In genomic region chr10:62113680-62114079, GRCh38 we compare ENCODE assay signal across 21 cellular contexts.
DNase-seq lines count a peak whose midpoint lies in the region; ATAC-seq, FAIRE-seq and TF ChIP-seq lines count a peak whose summit lies in the region.
"Had no signal": no experiment of that assay in that cellular context is flagged by ENCODE, and none has a peak within 500 bp of the region (broad histone marks: within the 10 kb centered on the region; RNA-seq: fewer than 3 reads in every experiment).

No MANE protein-coding gene starts in this region.

- H3K4me1 Mint-ChIP-seq in activated naive CD4-positive, alpha-beta T cell treated with anti-CD3 and anti-CD28 coated beads, Interleukin-2, amount 10 ng/mL, durations not matched to agents 7 days and 5 days: peaks cover 21% of the 10 kb centered on the region
- H3K4me1 Mint-ChIP-seq in IgD-negative memory B cell (peaks cover 31 to 36% (median 34%) of the 10 kb centered on the region in 3 donors), type B pancreatic cell (ENCODE audit: unreplicated experiment) (peaks cover 6% of the 10 kb centered on the region)
- H3K4me1 Mint-ChIP-seq in activated T-helper 17 cell treated with anti-CD3 and anti-CD28 coated beads, Interleukin-2, amount 50 U/mL, for 72 hours: peaks cover 25% of the 10 kb centered on the region

- CTCF ChIA-PET in activated naive CD4-positive, alpha-beta T cell treated with anti-CD3 and anti-CD28 coated beads, Interleukin-2, amount 10 ng/mL, durations not matched to agents 7 days and 5 days (lab: Charles Lee): no interaction called here

- DNase-seq in activated naive CD4-positive, alpha-beta T cell treated with anti-CD3 and anti-CD28 coated beads, Interleukin-2, amount 50 U/mL, for 72 hours (ENCODE audit: low spot score in 2 of 2): no peak
- DNase-seq in activated naive CD4-positive, alpha-beta T cell treated with anti-CD3 and anti-CD28 coated beads, Interleukin-2, amount 10 ng/mL, durations not matched to agents 7 days and 5 days: no peak
- DNase-seq in type B pancreatic cell (ENCODE audit: extremely low spot score, unreplicated experiment) (no peak), GM12891 (ENCODE audit: insufficient read length, low spot score) (no peak), NCI-H774 (lab: John Stamatoyannopoulos, UW) (no peak)
- DNase-seq: C1 segment of cervical spinal cord; CD8-positive, alpha-beta memory T cell; DMS 273 treated with DMSO at 0.1 percent for 48 hours; DMS79 treated with DMSO at 0.1 percent for 48 hours; GM23248; H7; NCI-H1048; NCI-H1417; NCI-H1694; NCI-H2029 treated with DMSO at 0.1 percent for 48 hours; NCI-H446 treated with DMSO at 0.1 percent for 48 hours; NCI-H526 had no signal

- H3K4me3 Mint-ChIP-seq in activated naive CD4-positive, alpha-beta T cell treated with anti-CD3 and anti-CD28 coated beads, Interleukin-2, amount 10 ng/mL, durations not matched to agents 7 days and 5 days: no peak overlapping the region
- H3K4me3 Mint-ChIP-seq in IgD-negative memory B cell: no peak overlapping the region
- H3K4me3 Mint-ChIP-seq in activated T-helper 17 cell treated with anti-CD3 and anti-CD28 coated beads, Interleukin-2, amount 50 U/mL, for 72 hours: no peak overlapping the region
- H3K4me3 Mint-ChIP-seq in type B pancreatic cell: peak overlapping the region; percentile 6
- H3K4me3 Mint-ChIP-seq: CD8-positive, alpha-beta memory T cell had no signal

- ATAC-seq in activated naive CD4-positive, alpha-beta T cell treated with anti-CD3 and anti-CD28 coated beads, Interleukin-2, amount 50 U/mL, for 72 hours: peak; percentile 40 to 86
- ATAC-seq in activated T-helper 17 cell treated with anti-CD3 and anti-CD28 coated beads, Interleukin-2, amount 50 U/mL, for 72 hours (replicated peaks): peak; percentile 75
- ATAC-seq: SK-N-SH treated with all-trans-retinoic acid at 6 μM for 48 hours had no signal

- no peaks in the 10 kb centered on the region for H3K27me3 Mint-ChIP-seq in activated naive CD4-positive, alpha-beta T cell treated with anti-CD3 and anti-CD28 coated beads, Interleukin-2, amount 10 ng/mL, durations not matched to agents 7 days and 5 days
- H3K27me3 Mint-ChIP-seq in IgD-negative memory B cell (peaks cover 2% of the 10 kb centered on the region), type B pancreatic cell (no peaks in the 10 kb centered on the region)
- no peaks in the 10 kb centered on the region for H3K27me3 Mint-ChIP-seq in activated T-helper 17 cell treated with anti-CD3 and anti-CD28 coated beads, Interleukin-2, amount 50 U/mL, for 72 hours
- H3K27me3 Mint-ChIP-seq: CD8-positive, alpha-beta memory T cell had no signal

- TF ChIP-seq POLR2A in GM12891 (IDR thresholded peaks at IDR 0.05; ENCODE audit: low read depth, low read length): no peak

- FAIRE-seq in GM12891 (lab: Jason Lieb, UNC): no peak
- FAIRE-seq: GM18507 had no signal

- no peak for TF ChIP-seq CTCF in type B pancreatic cell (conservative IDR thresholded peaks at IDR 0.05)

- H3K9me3 Mint-ChIP-seq in activated naive CD4-positive, alpha-beta T cell treated with anti-CD3 and anti-CD28 coated beads, Interleukin-2, amount 50 U/mL, for 72 hours: peaks cover 0 to 24% of the 10 kb centered on the region in 2 donors
- H3K9me3 Mint-ChIP-seq in activated naive CD4-positive, alpha-beta T cell treated with anti-CD3 and anti-CD28 coated beads, Interleukin-2, amount 10 ng/mL, durations not matched to agents 7 days and 5 days: peaks cover 3% of the 10 kb centered on the region
- no peaks in the 10 kb centered on the region for H3K9me3 Mint-ChIP-seq in IgD-negative memory B cell
- H3K9me3 Mint-ChIP-seq in activated T-helper 17 cell treated with anti-CD3 and anti-CD28 coated beads, Interleukin-2, amount 50 U/mL, for 72 hours: peaks cover 4% of the 10 kb centered on the region
- peaks cover 5% of the 10 kb centered on the region for H3K9me3 Mint-ChIP-seq in type B pancreatic cell
- H3K9me3 Mint-ChIP-seq: CD8-positive, alpha-beta memory T cell had no signal

- no peak overlapping the region for H3K27ac Mint-ChIP-seq in activated naive CD4-positive, alpha-beta T cell treated with anti-CD3 and anti-CD28 coated beads, Interleukin-2, amount 50 U/mL, for 72 hours
- H3K27ac Mint-ChIP-seq in activated naive CD4-positive, alpha-beta T cell treated with anti-CD3 and anti-CD28 coated beads, Interleukin-2, amount 10 ng/mL, durations not matched to agents 7 days and 5 days: no peak overlapping the region
- H3K27ac Mint-ChIP-seq in IgD-negative memory B cell (peak overlapping the region in 2 of 3 donors; percentile 23 to 40), type B pancreatic cell (peak overlapping the region; percentile 68)
- no peak overlapping the region for H3K27ac Mint-ChIP-seq in activated T-helper 17 cell treated with anti-CD3 and anti-CD28 coated beads, Interleukin-2, amount 50 U/mL, for 72 hours

- H3K36me3 Mint-ChIP-seq in activated naive CD4-positive, alpha-beta T cell treated with anti-CD3 and anti-CD28 coated beads, Interleukin-2, amount 50 U/mL, for 72 hours: peaks cover 0 to 14% of the 10 kb centered on the region in 2 donors
- peaks cover 12% of the 10 kb centered on the region for H3K36me3 Mint-ChIP-seq in activated naive CD4-positive, alpha-beta T cell treated with anti-CD3 and anti-CD28 coated beads, Interleukin-2, amount 10 ng/mL, durations not matched to agents 7 days and 5 days
- peaks cover 5% of the 10 kb centered on the region for H3K36me3 Mint-ChIP-seq in IgD-negative memory B cell
- H3K36me3 Mint-ChIP-seq in activated T-helper 17 cell treated with anti-CD3 and anti-CD28 coated beads, Interleukin-2, amount 50 U/mL, for 72 hours (ENCODE audit: low read depth): no peaks in the 10 kb centered on the region
- H3K36me3 Mint-ChIP-seq in type B pancreatic cell: no peaks in the 10 kb centered on the region
- H3K36me3 Mint-ChIP-seq: CD8-positive, alpha-beta memory T cell had no signal

TF ChIP-seq in GM12891, 5 proteins besides CTCF, POLR2A, EP300 and RAD21:
- no peak for TF ChIP-seq POU2F2 (IDR thresholded peaks at IDR 0.05; ENCODE audit: low read depth, low read length)
- TF ChIP-seq PAX5 (IDR thresholded peaks at IDR 0.05; ENCODE audit: insufficient read depth, low read length, severe bottlenecking): no peak
- TF ChIP-seq TAF1 (IDR thresholded peaks at IDR 0.05; ENCODE audit: low read depth, low read length): no peak
- TF ChIP-seq POLR2AphosphoS5 (IDR thresholded peaks at IDR 0.05; ENCODE audit: low read depth, low read length): no peak
- no peak for TF ChIP-seq SPI1 (IDR thresholded peaks at IDR 0.05; ENCODE audit: low read depth, low read length)

Comparison
In these comparisons a context has a peak if more than half of its experiments do, and no peak if none do; other contexts are left out.
1. H3K27ac Mint-ChIP-seq: peak in IgD-negative memory B cell (2 of 3) and type B pancreatic cell (single experiment); none in activated naive CD4-positive, alpha-beta T cell treated with anti-CD3 and anti-CD28 coated beads, Interleukin-2, amount 50 U/mL, for 72 hours (0 of 2), activated naive CD4-positive, alpha-beta T cell treated with anti-CD3 and anti-CD28 coated beads, Interleukin-2, amount 10 ng/mL, durations not matched to agents 7 days and 5 days (single experiment) and activated T-helper 17 cell treated with anti-CD3 and anti-CD28 coated beads, Interleukin-2, amount 50 U/mL, for 72 hours (single experiment).